3 cellular contexts compared by ENCODE assay signal in genomic region chr5:108508976-108509375, GRCh38.
"Had no signal": no experiment of that assay in that cellular context is flagged by ENCODE, and none has a peak within 500 bp of the region (broad histone marks: within the 10 kb centered on the region; RNA-seq: fewer than 3 reads in every experiment).

No MANE protein-coding gene starts in this region.

- DNase-seq: GDM1, GF-D8 had no signal

- ATAC-seq: GM12878 had no signal

- H3K4me3 ChIP-seq: GM12878 had no signal
